In the genomic region with DNA sequence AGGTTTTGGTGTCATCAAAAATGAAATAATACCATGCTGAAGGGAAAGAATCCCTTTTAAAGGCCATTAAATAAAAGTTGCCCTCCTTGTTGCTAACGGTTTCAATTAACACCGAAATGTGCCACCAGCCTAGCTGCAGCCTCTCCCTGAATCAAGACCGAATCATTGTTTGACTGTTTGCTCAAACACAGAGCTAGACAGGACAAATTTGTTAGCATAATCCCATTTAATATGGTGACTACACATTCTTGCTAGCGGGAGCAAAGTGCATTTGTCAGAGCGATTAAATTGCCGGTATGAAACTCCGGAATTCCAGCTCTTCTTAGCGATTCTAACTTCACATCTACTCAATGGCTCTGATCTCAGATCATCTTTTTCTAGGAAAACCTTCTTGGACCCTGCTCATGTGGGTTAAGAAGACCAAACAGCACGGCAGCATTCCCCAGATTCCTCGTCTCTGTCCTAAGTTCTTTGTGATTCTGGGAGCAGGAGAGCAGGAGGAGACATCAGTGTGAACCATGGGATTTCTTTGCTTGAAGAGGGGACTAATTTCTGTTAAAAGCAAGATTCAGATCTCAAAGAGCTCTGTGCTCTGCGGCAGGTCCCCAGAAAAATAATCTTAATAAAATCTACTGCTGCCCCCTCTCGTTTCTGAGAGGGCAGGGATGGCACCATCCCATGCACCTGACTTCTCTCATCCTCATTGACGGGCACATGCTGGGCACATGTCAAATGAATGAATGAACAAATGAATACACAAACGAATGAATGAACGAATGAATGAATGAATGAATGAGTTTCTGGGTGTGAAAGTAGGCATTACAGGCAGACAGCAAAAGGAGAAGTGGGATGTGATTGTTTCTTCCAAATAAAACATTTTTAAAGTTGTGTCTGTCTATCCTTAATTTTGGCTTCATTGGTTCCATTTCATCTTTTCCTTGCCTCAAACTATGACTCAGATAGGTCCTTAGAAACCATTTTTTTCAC, we compare ENCODE assay signal across 19 cellular contexts.
DNase-seq lines count a peak whose midpoint lies in the region; ATAC-seq, FAIRE-seq and TF ChIP-seq lines count a peak whose summit lies in the region.
"Had no signal": no experiment of that assay in that cellular context is flagged by ENCODE, and none has a peak within 500 bp of the region (broad histone marks: within the 10 kb centered on the region; RNA-seq: fewer than 3 reads in every experiment).

No MANE protein-coding gene starts in this region.

- H3K36me3 ChIP-seq in K562 (ENCODE audit: control insufficient read depth, insufficient read depth, low read length) (no peaks in the 10 kb centered on the region), neural cell (ENCODE audit: insufficient read depth, low read length) (no peaks in the 10 kb centered on the region)
- H3K36me3 ChIP-seq: SJCRH30 had no signal

- TF ChIP-seq RAD21 in K562 (CRISPR knock-in tag; conservative IDR thresholded peaks at IDR 0.05 in 1 of 2, IDR thresholded peaks at IDR 0.05 in 1 of 2) (no peak), neural cell (conservative IDR thresholded peaks at IDR 0.05) (no peak)

- H3K4me1 Mint-ChIP-seq in activated CD4-positive, alpha-beta T cell treated with anti-CD3 and anti-CD28 coated beads for 36 hours = peaks cover 7% of the 10 kb centered on the region
- H3K4me1 Mint-ChIP-seq: B cell had no signal

- H3K4me3 Mint-ChIP-seq in activated CD4-positive, alpha-beta T cell treated with anti-CD3 and anti-CD28 coated beads for 36 hours = no peak overlapping the region
- H3K4me3 Mint-ChIP-seq: B cell; CD4-positive, alpha-beta memory T cell; IgD-negative memory B cell had no signal

- H3K4me2 ChIP-seq in K562 (ENCODE audit: insufficient read depth, low read length) = no peak overlapping the region
- no peak overlapping the region for H3K4me2 ChIP-seq in neural cell (ENCODE audit: low read length)

- no peaks in the 10 kb centered on the region for H3K9me2 ChIP-seq in neural cell (ENCODE audit: insufficient read depth, low read length)

- 35% methylated on average over 15 of the region's 15 CpGs for WGBS in K562 (ENCODE audit: insufficient coverage, low coverage, missing lambda C conversion rate)

- DNase-seq in GM12865 (ENCODE audit: low read depth) = peak; percentile 4
- DNase-seq in NCI-H146 (lab: John Stamatoyannopoulos, UW) = peak; percentile 57
- no peak for DNase-seq in K562 (ENCODE audit: extremely low read depth in 1 of 4, low spot score in 3 of 4)
- DNase-seq in activated CD4-positive, alpha-beta T cell treated with anti-CD3 and anti-CD28 coated beads for 36 hours = no peak
- DNase-seq in CD1c-positive myeloid dendritic cell (ENCODE audit: extremely low spot score) = no peak
- DNase-seq in D341Med (ENCODE audit: low spot score) = no peak
- DNase-seq: CD4-positive, alpha-beta memory T cell; DND-41; GDM1; HCEC 1CT; NCI-H1694; NCI-H2107; SJCRH30 had no signal

- intact Hi-C loops in K562 (cut with micrococcal nuclease) = no loop called here
- intact Hi-C loops in activated CD4-positive, alpha-beta T cell treated with anti-CD3 and anti-CD28 coated beads for 36 hours (cut with DNase I, micrococcal nuclease) = no loop called here

- TF ChIP-seq CTCF in GM12865 (IDR thresholded peaks at IDR 0.05; ENCODE audit: insufficient read depth, low read depth, low read length, missing control alignments) (no peak), K562 (IDR thresholded peaks at IDR 0.05 in 2 of 3, conservative IDR thresholded peaks at IDR 0.05 in 1 of 3; ENCODE audit: insufficient read depth in 2 of 3, low read depth in 1 of 3, low read length in 3 of 3) (no peak), neural cell (IDR thresholded peaks at IDR 0.05; ENCODE audit: poor library complexity, severe bottlenecking) (no peak)

- no peaks in the 10 kb centered on the region for H3K9me3 Mint-ChIP-seq in activated CD4-positive, alpha-beta T cell treated with anti-CD3 and anti-CD28 coated beads for 36 hours (ENCODE audit: low read depth)
- H3K9me3 Mint-ChIP-seq: IgD-negative memory B cell had no signal

- H2AFZ ChIP-seq in K562 (ENCODE audit: low read depth, low read length) (peak overlapping the region; percentile 15; the same call in 1 of the 2 replicates), neural cell (ENCODE audit: low read depth, low read length) (no peak overlapping the region)

- H3K36me3 Mint-ChIP-seq in activated CD4-positive, alpha-beta T cell treated with anti-CD3 and anti-CD28 coated beads for 36 hours (ENCODE audit: low read depth) = no peaks in the 10 kb centered on the region
- H3K36me3 Mint-ChIP-seq: CD4-positive, alpha-beta memory T cell; IgD-negative memory B cell had no signal

- H4K20me1 ChIP-seq in K562 (replicated peaks; ENCODE audit: control insufficient read depth, insufficient read depth, low read length) (no peaks in the 10 kb centered on the region), neural cell (ENCODE audit: insufficient read depth) (no peaks in the 10 kb centered on the region)

- no peak for FAIRE-seq in K562 (lab: Jason Lieb, UNC)
- FAIRE-seq: D721Med had no signal

- POLR2A ChIA-PET in K562 (lab: Yijun Ruan, JAX) = no interaction called here
- POLR2A ChIA-PET in activated CD4-positive, alpha-beta T cell treated with anti-CD3 and anti-CD28 coated beads for 36 hours (lab: Charles Lee) = no interaction called here

- H3K4me3 ChIP-seq in GM12865 (ENCODE audit: low read depth, low read length) (no peak overlapping the region), K562 (no peak overlapping the region), neural cell (ENCODE audit: low read length) (no peak overlapping the region)
- H3K4me3 ChIP-seq: SJCRH30 had no signal

- H3K27ac ChIP-seq in K562 (ENCODE audit: extremely low read depth, low read depth, low read length) (no peak overlapping the region), neural cell (ENCODE audit: low read length) (no peak overlapping the region)
- H3K27ac ChIP-seq: RWPE1, SJCRH30 had no signal

- no peak overlapping the region for H3K27ac Mint-ChIP-seq in activated CD4-positive, alpha-beta T cell treated with anti-CD3 and anti-CD28 coated beads for 36 hours
- H3K27ac Mint-ChIP-seq: B cell; CD4-positive, alpha-beta memory T cell; IgD-negative memory B cell had no signal

- no peak overlapping the region for H3K9ac ChIP-seq in K562 (ENCODE audit: insufficient read depth in 1 of 2, low read depth in 2 of 2, low read length in 2 of 2)
- no peak overlapping the region for H3K9ac ChIP-seq in neural cell (ENCODE audit: low read length)

- no peak for TF ChIP-seq POLR2A in K562 (conservative IDR thresholded peaks at IDR 0.05)

- no peaks in the 10 kb centered on the region for H3K9me3 ChIP-seq in K562 (replicated peaks; ENCODE audit: control insufficient read depth, insufficient read depth, low read depth, low read length)
- H3K9me3 ChIP-seq in neural cell (ENCODE audit: low read length) = no peaks in the 10 kb centered on the region
- H3K9me3 ChIP-seq: SJCRH30 had no signal

- ATAC-seq in K562 = no peak
- ATAC-seq in activated CD4-positive, alpha-beta T cell treated with anti-CD3 and anti-CD28 coated beads for 36 hours = no peak
- no peak for ATAC-seq in GM18870 (IDR thresholded peaks at IDR 0.05; ENCODE audit: unreplicated experiment)

- peaks cover 7% of the 10 kb centered on the region for H3K27me3 Mint-ChIP-seq in activated CD4-positive, alpha-beta T cell treated with anti-CD3 and anti-CD28 coated beads for 36 hours

- CTCF ChIA-PET in K562 (lab: Yijun Ruan, JAX; ENCODE audit: low intra/inter-chr PET ratio) = no interaction called here
- CTCF ChIA-PET in activated CD4-positive, alpha-beta T cell treated with anti-CD3 and anti-CD28 coated beads for 36 hours (lab: Charles Lee) = interaction anchor here (0.6 to 0.7 kb wide), 2 partner anchors 8 to 502 kb away, joined by 3 read pairs; no protein-coding TSS in a partner anchor

- H3K4me1 ChIP-seq in K562 (replicated peaks in 1 of 2; ENCODE audit: control insufficient read depth in 2 of 2, insufficient read depth in 2 of 2, low read length in 2 of 2) = no peaks in the 10 kb centered on the region
- H3K4me1 ChIP-seq: SJCRH30 had no signal

- H3K27me3 ChIP-seq in K562 (ENCODE audit: control insufficient read depth in 2 of 2, insufficient read depth in 2 of 2, low read length in 2 of 2) = no peaks in the 10 kb centered on the region
- H3K27me3 ChIP-seq in neural cell (ENCODE audit: insufficient read depth, low read depth, low read length) = no peaks in the 10 kb centered on the region
- H3K27me3 ChIP-seq: SJCRH30 had no signal

- BruUV-seq in K562 (replicated peaks; lab: Mats Ljungman, UMichigan) = no TSS peak

- no peaks in the 10 kb centered on the region for H3F3A ChIP-seq in neural cell (ENCODE audit: insufficient read depth, low read length, poor library complexity, severe bottlenecking)

- no peaks in the 10 kb centered on the region for H3K9me1 ChIP-seq in K562 (ENCODE audit: control insufficient read depth, insufficient read depth, low read length)

- H3K79me2 ChIP-seq in K562 (ENCODE audit: control insufficient read depth, insufficient read depth, low read length) (no peaks in the 10 kb centered on the region), neural cell (replicated peaks; ENCODE audit: insufficient read depth, low read length) (no peaks in the 10 kb centered on the region)

- in situ Hi-C loops in K562 (cut with MboI) = no loop called here

- TF ChIP-seq EP300 in K562 (IDR thresholded peaks at IDR 0.05; ENCODE audit: low read length) (no peak), neural cell (conservative IDR thresholded peaks at IDR 0.05; ENCODE audit: poor library complexity, severe bottlenecking) (no peak)

TF ChIP-seq in K562, 482 proteins besides CTCF, POLR2A, EP300 and RAD21:
- TF ChIP-seq MAFK (IDR thresholded peaks at IDR 0.05; ENCODE audit: low read length) = no peak
- peak; percentile 85 for TF ChIP-seq ZNF24 (IDR thresholded peaks at IDR 0.05)
- no peak for TF ChIP-seq ZKSCAN3 (CRISPR knock-in tag; IDR thresholded peaks at IDR 0.05)
- no peak for TF ChIP-seq CHD1 (IDR thresholded peaks at IDR 0.05; ENCODE audit: low read length)

TF ChIP-seq in neural cell, 6 proteins besides CTCF, POLR2A, EP300 and RAD21 (continues in another document):
- TF ChIP-seq MXI1 (conservative IDR thresholded peaks at IDR 0.05; ENCODE audit: poor library complexity, severe bottlenecking) = no peak

Comparison
In these comparisons a context has a peak if more than half of its experiments do, and no peak if none do; other contexts are left out.
1. DNase-seq: peak in GM12865 (single experiment) and NCI-H146 (single experiment); none in K562 (0 of 4), activated CD4-positive, alpha-beta T cell treated with anti-CD3 and anti-CD28 coated beads for 36 hours (single experiment), CD1c-positive myeloid dendritic cell (single experiment) and D341Med (single experiment).